In genomic region chr22:25361899-25362214, GRCh38 we compare ENCODE assay signal across 4 cellular contexts.
"Had no signal": no experiment of that assay in that cellular context is flagged by ENCODE, and none has a peak within 500 bp of the region (broad histone marks: within the 10 kb centered on the region; RNA-seq: fewer than 3 reads in every experiment).

No MANE protein-coding gene starts in this region.

- H3K4me2 ChIP-seq: neural progenitor cell had no signal

- H3K9me3 ChIP-seq: ovary, tibial artery had no signal

- H3K9ac ChIP-seq: neural progenitor cell had no signal

- H2AFZ ChIP-seq: neural progenitor cell had no signal

- H3K27ac ChIP-seq: neural progenitor cell, ovary, tibial artery had no signal

- FAIRE-seq: endometrium had no signal

- H3K4me1 ChIP-seq: neural progenitor cell had no signal

- H3K36me3 ChIP-seq: neural progenitor cell, ovary had no signal

- H3K27me3 ChIP-seq: neural progenitor cell, ovary, tibial artery had no signal

- H3K4me3 ChIP-seq: neural progenitor cell, ovary, tibial artery had no signal
